8 cellular contexts compared by ENCODE assay signal in genomic region chr3:197749601-197750395, GRCh38. TPM values are rescaled to one million over a fixed set of nuclear protein-coding genes. Genes with fewer than 3 reads are reported as not detected.
DNase-seq lines count a peak whose midpoint lies in the region; ATAC-seq lines count a peak whose summit lies in the region.

A gene with protein sequence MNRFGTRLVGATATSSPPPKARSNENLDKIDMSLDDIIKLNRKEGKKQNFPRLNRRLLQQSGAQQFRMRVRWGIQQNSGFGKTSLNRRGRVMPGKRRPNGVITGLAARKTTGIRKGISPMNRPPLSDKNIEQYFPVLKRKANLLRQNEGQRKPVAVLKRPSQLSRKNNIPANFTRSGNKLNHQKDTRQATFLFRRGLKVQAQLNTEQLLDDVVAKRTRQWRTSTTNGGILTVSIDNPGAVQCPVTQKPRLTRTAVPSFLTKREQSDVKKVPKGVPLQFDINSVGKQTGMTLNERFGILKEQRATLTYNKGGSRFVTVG (plus strand): TSS chr3:197749883. CDS start chr3:197749972, 89 bp downstream.

- H3K4me1 ChIP-seq in CD8-positive, alpha-beta memory T cell (ENCODE audit: insufficient read depth, low read length): peaks cover 40% of the 10 kb centered on the region

- no peaks in the 10 kb centered on the region for H3K27me3 ChIP-seq in CD8-positive, alpha-beta memory T cell (ENCODE audit: insufficient read depth, low read length, poor library complexity, severe bottlenecking)

- peak; percentile 83 for ATAC-seq in GM19463 (IDR thresholded peaks at IDR 0.05; ENCODE audit: unreplicated experiment)

- H3K27ac Mint-ChIP-seq in CD8-positive, alpha-beta memory T cell: peak within 1 kb of the TSS; percentile 95 to 99 (median 99)

- CTCF ChIA-PET in CD8-positive, alpha-beta memory T cell (lab: Charles Lee): interaction anchor here (0.7 to 2.0 kb wide), 9 partner anchors 11 to 60 kb away, joined by 3 to 9 read pairs (median 4); partner anchors contain the start of gene RUBCN

- H3K9me3 Mint-ChIP-seq in CD8-positive, alpha-beta memory T cell: no peaks in the 10 kb centered on the region

- no peaks in the 10 kb centered on the region for H3K9me3 ChIP-seq in CD8-positive, alpha-beta memory T cell (ENCODE audit: low read length)

- H3K36me3 Mint-ChIP-seq in CD8-positive, alpha-beta memory T cell: peaks cover 0 to 11% (median 0%) of the 10 kb centered on the region in 3 donors

- POLR2A ChIA-PET in CD8-positive, alpha-beta memory T cell (lab: Charles Lee): interaction anchor here (1.0 to 1.9 kb wide), 4 partner anchors 14 to 42 kb away, joined by 4 to 12 read pairs (median 6); partner anchors contain the start of gene LRCH3

- peaks cover 0 to 5% of the 10 kb centered on the region in 2 donors for H3K27me3 Mint-ChIP-seq in CD8-positive, alpha-beta memory T cell

- H3K4me1 Mint-ChIP-seq in CD8-positive, alpha-beta memory T cell: peaks cover 42 to 52% (median 48%) of the 10 kb centered on the region in 3 donors

- peak within 1 kb of the TSS; percentile 66 for H3K27ac ChIP-seq in CD8-positive, alpha-beta memory T cell (ENCODE audit: low read depth, low read length)

- H3K36me3 ChIP-seq in CD8-positive, alpha-beta memory T cell (ENCODE audit: insufficient read depth, low read length): no peaks in the 10 kb centered on the region

- peak within 1 kb of the TSS; percentile 93 to 100 (median 97) for H3K4me3 Mint-ChIP-seq in CD8-positive, alpha-beta memory T cell

- DNase-seq in CD8-positive, alpha-beta memory T cell: peak; percentile 82 to 90 (median 88)
- DNase-seq in HPDE6-E6E7 (ENCODE audit: extremely low spot score): peak; percentile 73
- peak; percentile 36 for DNase-seq in NK-92 (lab: John Stamatoyannopoulos, UW; ENCODE audit: unreplicated experiment)
- DNase-seq in activated CD8-positive, alpha-beta memory T cell treated with anti-CD3 and anti-CD28 coated beads for 1 hour (ENCODE audit: extremely low read depth in 1 of 2, low read depth in 1 of 2): peak; percentile 66 to 85
- DNase-seq in effector CD8-positive, alpha-beta T cell (lab: John Stamatoyannopoulos, UW): peak; percentile 71
- DNase-seq in medulla oblongata (ENCODE audit: extremely low spot score): peak; percentile 95
- peak; percentile 74 to 75 (median 74) for DNase-seq in stimulated activated CD4-positive, alpha-beta T cell treated with anti-CD3 and anti-CD28 coated beads, TNF-alpha, amount 100 ng/mL, for 48 hours (ENCODE audit: low read depth in 3 of 3)

- H3K4me3 ChIP-seq in CD8-positive, alpha-beta memory T cell (ENCODE audit: low read length): peak within 1 kb of the TSS; percentile 82

RNA-seq across cellular contexts. Expression of the gene that starts here (rescaled TPM):
- total RNA-seq in CD8-positive, alpha-beta memory T cell: 10 to 100 TPM; 47.6 to 54.8 TPM
- 102 TPM for polyA plus RNA-seq in CD8-positive, alpha-beta memory T cell

Comparison
In these comparisons a context has a peak if more than half of its experiments do, and no peak if none do; other contexts are left out.
1. Peak in every context shown above with its lines: DNase-seq, ATAC-seq, H3K4me3 ChIP-seq and H3K27ac ChIP-seq.
2. DNase-seq: peak in every context shown above with its lines; median percentile 95 in medulla oblongata; 88 in CD8-positive, alpha-beta memory T cell; 76 in activated CD8-positive, alpha-beta memory T cell treated with anti-CD3 and anti-CD28 coated beads for 1 hour; 74 in stimulated activated CD4-positive, alpha-beta T cell treated with anti-CD3 and anti-CD28 coated beads, TNF-alpha, amount 100 ng/mL, for 48 hours; 73 in HPDE6-E6E7; 71 in effector CD8-positive, alpha-beta T cell; 36 in NK-92.